ENCODE assay signal across 9 cellular contexts in genomic region chr10:24894309-24894708, GRCh38. TPM values are rescaled to one million over a fixed set of nuclear protein-coding genes. Genes with fewer than 3 reads are reported as not detected.
DNase-seq lines count a peak whose midpoint lies in the region; ATAC-seq and TF ChIP-seq lines count a peak whose summit lies in the region.
"Had no signal": no experiment of that assay in that cellular context is flagged by ENCODE, and none has a peak within 500 bp of the region (broad histone marks: within the 10 kb centered on the region; RNA-seq: fewer than 3 reads in every experiment).

No MANE protein-coding gene starts in this region.

- H3K4me1 Mint-ChIP-seq in activated CD8-positive, alpha-beta T cell treated with anti-CD3 and anti-CD28 coated beads, Interleukin-2, amount 10 ng/mL, durations not matched to agents 7 days and 5 days (ENCODE audit: low read depth) = peaks cover 59% of the 10 kb centered on the region

- H3K4me3 Mint-ChIP-seq in activated CD8-positive, alpha-beta T cell treated with anti-CD3 and anti-CD28 coated beads, Interleukin-2, amount 10 ng/mL, durations not matched to agents 7 days and 5 days = peak overlapping the region; percentile 65

- POLR2A ChIA-PET in activated CD8-positive, alpha-beta T cell treated with anti-CD3 and anti-CD28 coated beads, Interleukin-2, amount 10 ng/mL, durations not matched to agents 7 days and 5 days (lab: Charles Lee) = interaction anchor here (1.2 kb wide), 1 partner anchor 57 kb away, joined by 4 read pairs; no protein-coding TSS in a partner anchor

- peaks cover 59% of the 10 kb centered on the region for H3K36me3 Mint-ChIP-seq in activated CD8-positive, alpha-beta T cell treated with anti-CD3 and anti-CD28 coated beads, Interleukin-2, amount 10 ng/mL, durations not matched to agents 7 days and 5 days (ENCODE audit: low read depth)

- TF ChIP-seq CTCF in foreskin fibroblast (IDR thresholded peaks at IDR 0.05; ENCODE audit: low read depth, low read length) = no peak
- no peak for TF ChIP-seq CTCF in GM13977 (IDR thresholded peaks at IDR 0.05; ENCODE audit: extremely low read depth, insufficient read depth, missing control alignments)

- peak overlapping the region; percentile 18 for H3K27ac ChIP-seq in temporal lobe (ENCODE audit: low read depth, low read length)
- H3K27ac ChIP-seq: BLaER1 treated with 17β-estradiol and CSF1 and Interleukin-3, amounts not matched to agents 10 nM and 100 nM had no signal

- in situ Hi-C loops in GM13977 (cut with MboI; ENCODE audit: low pct_unique_long_range_greater_than_20kb, low sequenced_read_pairs, unreplicated experiment) = no loop called here

- H3K27me3 Mint-ChIP-seq in activated CD8-positive, alpha-beta T cell treated with anti-CD3 and anti-CD28 coated beads, Interleukin-2, amount 10 ng/mL, durations not matched to agents 7 days and 5 days (ENCODE audit: low read depth) = no peaks in the 10 kb centered on the region

- H3K9me3 Mint-ChIP-seq in activated CD8-positive, alpha-beta T cell treated with anti-CD3 and anti-CD28 coated beads, Interleukin-2, amount 10 ng/mL, durations not matched to agents 7 days and 5 days (ENCODE audit: insufficient read depth) = no peaks in the 10 kb centered on the region

- peak; percentile 55 for ATAC-seq in activated CD8-positive, alpha-beta T cell treated with anti-CD3 and anti-CD28 coated beads, Interleukin-2, amount 10 ng/mL, durations not matched to agents 7 days and 5 days
- ATAC-seq in HG02588 (IDR thresholded peaks at IDR 0.05; ENCODE audit: unreplicated experiment) = no peak

- CTCF ChIA-PET in activated CD8-positive, alpha-beta T cell treated with anti-CD3 and anti-CD28 coated beads, Interleukin-2, amount 10 ng/mL, durations not matched to agents 7 days and 5 days (lab: Charles Lee) = interaction anchor here (1.6 kb wide), 1 partner anchor 10 kb away, joined by 5 read pairs; no protein-coding TSS in a partner anchor

- H3K27ac Mint-ChIP-seq in activated CD8-positive, alpha-beta T cell treated with anti-CD3 and anti-CD28 coated beads, Interleukin-2, amount 10 ng/mL, durations not matched to agents 7 days and 5 days = peak overlapping the region; percentile 95

- no peak overlapping the region for H3K4me3 ChIP-seq in foreskin fibroblast (ENCODE audit: low read depth in 1 of 2, low read length in 2 of 2)
- H3K4me3 ChIP-seq: BLaER1 treated with 17β-estradiol and CSF1 and Interleukin-3, amounts not matched to agents 10 nM and 100 nM had no signal

- peak; percentile 13 for DNase-seq in activated naive CD4-positive, alpha-beta T cell treated with Interleukin-2 at 50 U/mL for 16 hours
- no peak for DNase-seq in activated naive CD4-positive, alpha-beta T cell treated with anti-CD3 and anti-CD28 coated beads, Interleukin-2, amount 50 U/mL, for 16 hours
- peak; percentile 30 for DNase-seq in activated CD8-positive, alpha-beta T cell treated with anti-CD3 and anti-CD28 coated beads, Interleukin-2, amount 10 ng/mL, durations not matched to agents 7 days and 5 days
- DNase-seq in foreskin fibroblast (peak; percentile 78 to 81), NCI-H2081 treated with DMSO at 0.1 percent for 48 hours (lab: John Stamatoyannopoulos, UW) (no peak), GM13977 (ENCODE audit: low spot score) (no peak)

RNA-seq across cellular contexts. Expression of gene PRTFDC1, which starts 58.1 kb away (rescaled TPM):
- total RNA-seq in activated CD8-positive, alpha-beta T cell treated with anti-CD3 and anti-CD28 coated beads, Interleukin-2, amount 10 ng/mL, durations not matched to agents 7 days and 5 days = 1 to 10 TPM; 1.6 to 2.9 TPM
- total RNA-seq in temporal lobe = 24.3 TPM

Comparison
In these comparisons a context has a peak if more than half of its experiments do, and no peak if none do; other contexts are left out.
1. DNase-seq: peak in activated naive CD4-positive, alpha-beta T cell treated with Interleukin-2 at 50 U/mL for 16 hours (single experiment), activated CD8-positive, alpha-beta T cell treated with anti-CD3 and anti-CD28 coated beads, Interleukin-2, amount 10 ng/mL, durations not matched to agents 7 days and 5 days (single experiment) and foreskin fibroblast (2 of 2); none in activated naive CD4-positive, alpha-beta T cell treated with anti-CD3 and anti-CD28 coated beads, Interleukin-2, amount 50 U/mL, for 16 hours (single experiment), NCI-H2081 treated with DMSO at 0.1 percent for 48 hours (single experiment) and GM13977 (single experiment).